ENCODE assay signal across 1 cellular context in the genomic region with DNA sequence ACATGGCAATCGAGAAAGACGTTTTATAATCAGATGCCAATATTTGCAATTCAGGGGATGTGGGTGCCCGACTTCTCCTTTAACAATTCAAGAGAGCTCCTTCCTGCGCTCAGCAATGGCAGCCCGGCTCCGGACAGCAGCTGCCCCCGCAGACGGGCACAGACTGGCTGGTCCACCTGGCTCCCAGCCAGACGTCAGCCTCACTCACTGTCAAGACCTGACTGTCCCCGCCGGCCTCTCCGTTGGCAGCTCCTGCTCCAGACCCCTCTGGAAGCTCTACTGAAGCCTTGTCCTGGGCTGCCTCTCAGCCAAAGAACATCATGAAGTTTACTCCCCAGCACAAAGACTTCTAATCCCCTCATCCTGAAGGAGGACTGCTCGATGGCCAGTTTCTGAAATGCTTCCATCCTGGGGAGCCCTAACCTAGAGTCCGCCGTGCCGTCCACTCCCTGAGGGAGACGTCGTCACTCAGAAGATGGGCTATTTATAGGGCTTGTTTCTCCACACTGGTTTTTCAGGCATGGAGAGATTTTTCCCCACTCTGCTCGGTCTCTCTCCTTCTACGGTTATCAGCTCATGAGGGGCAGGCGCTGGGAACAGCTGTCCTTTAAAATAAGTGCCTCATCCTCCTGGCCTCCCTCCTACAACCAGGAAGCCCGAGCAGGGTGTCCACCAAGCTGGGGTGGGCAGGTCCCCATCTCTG.
TF ChIP-seq lines count a peak whose summit lies in the region.

No MANE protein-coding gene starts in this region.

TF ChIP-seq in HepG2, 621 proteins besides CTCF, POLR2A, EP300 and RAD21 (continued from another document):
- TF ChIP-seq CENPBD1 (CRISPR knock-in tag; IDR thresholded peaks at IDR 0.05; ENCODE audit: borderline replicate concordance, low read depth) = no peak
- TF ChIP-seq ZMYM4 (CRISPR knock-in tag; IDR thresholded peaks at IDR 0.05) = no peak
